11 cellular contexts compared by ENCODE assay signal in the genomic region with DNA sequence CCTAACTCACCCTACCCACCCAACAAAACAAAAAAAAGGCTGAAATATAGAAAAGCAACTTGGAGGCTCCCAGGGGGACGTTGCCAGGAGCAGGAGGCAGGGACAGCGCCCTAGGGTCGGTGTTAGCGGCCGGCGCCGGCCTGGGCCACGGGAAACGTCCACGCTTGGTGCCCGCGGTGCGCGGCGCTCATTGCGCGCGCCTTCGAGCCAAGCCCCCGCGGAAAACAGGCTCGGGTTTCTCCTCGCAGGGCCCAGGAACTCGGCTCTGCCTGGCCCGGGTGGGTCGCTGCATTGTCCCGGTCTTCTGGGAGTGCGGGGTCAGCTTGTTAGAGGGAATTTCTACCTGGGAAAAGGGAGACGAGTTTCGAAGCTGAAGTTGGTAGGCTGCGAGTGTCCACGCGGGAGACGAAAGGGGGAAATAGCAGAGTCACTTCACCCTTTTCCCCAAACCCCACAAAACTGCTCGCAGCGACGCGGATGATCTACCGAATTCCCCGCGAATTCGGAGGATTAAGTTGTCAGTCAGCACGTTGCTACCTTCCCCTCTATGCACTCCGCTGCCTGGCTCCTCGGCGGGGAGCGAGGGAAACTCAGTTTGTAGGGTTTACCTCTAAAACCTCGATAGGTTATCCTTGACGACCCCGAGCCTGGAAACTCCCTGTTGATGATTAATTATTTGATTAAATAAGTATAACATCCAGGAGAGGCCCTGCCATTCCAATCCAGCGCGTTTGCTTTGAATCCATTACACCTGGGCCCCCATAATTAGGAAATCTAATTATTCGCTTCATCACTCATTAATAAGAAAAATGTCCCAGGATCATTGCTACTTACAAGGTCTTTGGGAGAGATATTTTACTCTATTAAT. TPM values are rescaled to one million over a fixed set of nuclear protein-coding genes. Genes with fewer than 3 reads are reported as not detected.
DNase-seq lines count a peak whose midpoint lies in the region; ATAC-seq and TF ChIP-seq lines count a peak whose summit lies in the region.
"Had no signal": no experiment of that assay in that cellular context is flagged by ENCODE, and none has a peak within 500 bp of the region (broad histone marks: within the 10 kb centered on the region; RNA-seq: fewer than 3 reads in every experiment).

No MANE protein-coding gene starts in this region.

- no peak overlapping the region for H2AFZ ChIP-seq in ACC112 (ENCODE audit: low read length, unreplicated experiment)

- H3K9me3 Mint-ChIP-seq in mesothelial cell of epicardium = no peaks in the 10 kb centered on the region

- DNase-seq in H7 = peak; percentile 72
- no peak for DNase-seq in mesothelial cell of epicardium (ENCODE audit: low spot score in 2 of 2, unreplicated experiment in 2 of 2)
- no peak for DNase-seq in NCI-H1417 treated with DMSO at 0.1 percent for 48 hours (lab: John Stamatoyannopoulos, UW)
- DNase-seq in HUDEP-2 (lab: John Stamatoyannopoulos, UW; ENCODE audit: unreplicated experiment in 76 of 76) = no peak
- no peak for DNase-seq in COLO668 (lab: John Stamatoyannopoulos, UW; ENCODE audit: unreplicated experiment)
- DNase-seq: activated gamma-delta T cell; effector CD8-positive, alpha-beta T cell had no signal

- peak overlapping the region; percentile 49 for H3K27ac ChIP-seq in ACC112 (ENCODE audit: low read depth, low read length)
- peak overlapping the region; percentile 19 for H3K27ac ChIP-seq in cingulate gyrus (ENCODE audit: low read depth, low read length)

- H3K4me3 ChIP-seq in ACC112 (ENCODE audit: low read depth, low read length) (peak overlapping the region; percentile 92), H7 (ENCODE audit: insufficient read depth, low read depth, low read length) (peak overlapping the region; percentile 10; the same call in 1 of the 2 replicates)
- H3K4me3 ChIP-seq: K562 had no signal

- H3K27me3 ChIP-seq in ACC112 (ENCODE audit: insufficient read depth, low read length) (no peaks in the 10 kb centered on the region), H7 (ENCODE audit: control insufficient read depth, insufficient read depth, low read length) (peaks cover 69% of the 10 kb centered on the region)

- peaks cover 5% of the 10 kb centered on the region for H3K36me3 Mint-ChIP-seq in mesothelial cell of epicardium

- peaks cover 12% of the 10 kb centered on the region for H3K4me1 ChIP-seq in ACC112 (ENCODE audit: control insufficient read depth, insufficient read depth, low read length, unreplicated experiment)

- H3K79me2 ChIP-seq in ACC112 (ENCODE audit: control insufficient read depth, insufficient read depth, low read length, unreplicated experiment) = peaks cover 54% of the 10 kb centered on the region

- ATAC-seq in HG02981 (IDR thresholded peaks at IDR 0.05; ENCODE audit: unreplicated experiment) = no peak

- H3K27me3 Mint-ChIP-seq in mesothelial cell of epicardium (ENCODE audit: low read depth) = peaks cover 67% of the 10 kb centered on the region

- H3K27ac Mint-ChIP-seq in mesothelial cell of epicardium = peak overlapping the region; percentile 34

- TF ChIP-seq CTCF in mesothelial cell of epicardium (IDR thresholded peaks at IDR 0.05; ENCODE audit: unreplicated experiment) = no peak

- H3K36me3 ChIP-seq in ACC112 (ENCODE audit: insufficient read depth, low read length) (peaks cover 20% of the 10 kb centered on the region; the same call in 1 of the 2 replicates), H7 (replicated peaks; ENCODE audit: control insufficient read depth, insufficient read depth, low read length) (no peaks in the 10 kb centered on the region)

- H3K4me3 Mint-ChIP-seq in mesothelial cell of epicardium = peak overlapping the region; percentile 59

- peaks cover 47% of the 10 kb centered on the region for H3K4me1 Mint-ChIP-seq in mesothelial cell of epicardium

RNA-seq across cellular contexts. Expression of gene FOXC2, which starts 0.8 kb away (rescaled TPM):
- 0.62 TPM in 1 of 2 replicates, not detected in the other for total RNA-seq in H7 (2014; rRNA removed; shearing (Covaris generic))
- total RNA-seq in mesothelial cell of epicardium = 10.4 to 12.3 TPM (median 11.7 TPM) in 3 replicates

RNA-seq across cellular contexts. Expression of gene MTHFSD, which starts 10.8 kb away (rescaled TPM):
- total RNA-seq in H7 (2014; rRNA removed; shearing (Covaris generic)) = 15.3 and 19.5 TPM in 2 replicates
- total RNA-seq in mesothelial cell of epicardium = 21.0 to 27.4 TPM (median 23.1 TPM) in 3 replicates

RNA-seq across cellular contexts. Expression of gene FOXL1, which starts 12.5 kb away (rescaled TPM):
- 0.15 and 0.17 TPM in 2 replicates for total RNA-seq in H7 (2014; rRNA removed; shearing (Covaris generic))
- 2.5 to 3.2 TPM (median 2.5 TPM) in 3 replicates for total RNA-seq in mesothelial cell of epicardium
- total RNA-seq: K562 had no signal

RNA-seq across cellular contexts. Expression of gene FOXF1, which starts 55.6 kb away (rescaled TPM):
- not detected in 2 replicates for total RNA-seq in H7 (2014; rRNA removed; shearing (Covaris generic))
- 1.9 to 2.6 TPM (median 1.9 TPM) in 3 replicates for total RNA-seq in mesothelial cell of epicardium
